ENCODE assay signal across 1 cellular context in genomic region chr11:2700415-2701211, GRCh38.
A peak's percentile ranks its signal among the peaks of the same experiment; 100 is the strongest.
TF ChIP-seq lines count a peak whose summit lies in the region.

No MANE protein-coding gene starts in this region.

TF ChIP-seq in H1, 55 proteins besides CTCF, POLR2A, EP300 and RAD21:
- TF ChIP-seq TAF7 (optimal IDR thresholded peaks at IDR 0.05; ENCODE audit: borderline replicate concordance, low read depth, low read length) (no peak), E2F6 (IDR thresholded peaks at IDR 0.05) (0 out of 2 replicates have a peak, but pooled peaks have one; percentile 35), SIX5 (IDR thresholded peaks at IDR 0.05; ENCODE audit: low read depth, low read length) (no peak), MAFK (IDR thresholded peaks at IDR 0.05; ENCODE audit: low read depth, low read length) (no peak), KDM4A (IDR thresholded peaks at IDR 0.05; ENCODE audit: low read depth, low read length, severe bottlenecking) (peak; percentile 42), MAX (IDR thresholded peaks at IDR 0.05) (peak; percentile 46), SP4 (IDR thresholded peaks at IDR 0.05; ENCODE audit: low read length) (no peak), CREB1 (IDR thresholded peaks at IDR 0.05) (peak; percentile 55; the same call in 1 of the 2 replicates), RBBP5 (IDR thresholded peaks at IDR 0.05; ENCODE audit: borderline replicate concordance, low read depth, low read length) (peak; percentile 42; the same call in 1 of the 2 replicates), CBX5 (IDR thresholded peaks at IDR 0.05; ENCODE audit: low read depth, low read length) (no peak)
